In the genomic region with DNA sequence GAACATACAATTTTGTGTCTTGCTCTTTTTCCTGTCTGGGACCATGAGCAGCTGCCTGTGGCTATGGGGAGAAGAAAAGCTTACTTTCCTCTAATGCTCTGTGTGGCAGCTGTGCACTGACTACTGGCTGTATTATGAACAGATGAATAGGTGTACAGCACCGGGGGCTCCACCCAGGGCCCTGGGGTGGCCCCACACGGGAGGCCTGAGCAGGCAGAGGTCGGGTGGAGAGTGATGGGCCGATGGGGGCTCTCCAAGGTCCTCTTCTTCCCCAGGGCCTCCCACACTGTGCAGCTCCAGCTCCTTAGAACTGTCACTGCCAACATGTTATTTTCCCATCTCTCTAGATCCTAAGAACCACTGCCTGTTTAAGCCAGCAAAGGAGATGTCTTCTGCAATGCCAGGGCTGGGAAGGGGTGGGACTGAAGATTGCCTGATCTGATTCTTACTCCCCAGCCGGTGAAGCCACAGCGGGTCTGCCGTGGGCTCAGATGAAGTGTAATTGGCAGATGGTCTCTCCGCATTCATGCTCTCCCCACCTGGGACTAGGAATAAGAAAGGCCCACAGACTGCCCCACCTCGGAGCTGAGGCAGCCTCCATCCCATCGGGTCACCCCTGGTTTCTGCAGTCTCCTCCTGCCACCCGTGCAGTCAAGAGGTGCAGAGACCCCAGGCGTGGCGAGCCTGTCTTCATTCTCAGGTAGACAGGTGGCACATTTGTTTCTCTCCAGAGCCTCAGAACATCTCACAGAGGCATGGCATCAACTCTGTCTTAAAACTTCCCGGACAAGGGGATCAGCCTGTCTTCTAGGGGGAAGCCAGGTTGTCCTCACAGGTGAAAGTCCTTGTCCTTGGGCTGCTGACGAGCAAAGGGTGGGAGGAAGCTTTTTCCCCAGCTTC, we compare ENCODE assay signal across 15 cellular contexts.
DNase-seq lines count a peak whose midpoint lies in the region; ATAC-seq and TF ChIP-seq lines count a peak whose summit lies in the region.
"Had no signal": no experiment of that assay in that cellular context is flagged by ENCODE, and none has a peak within 500 bp of the region (broad histone marks: within the 10 kb centered on the region; RNA-seq: fewer than 3 reads in every experiment).

No MANE protein-coding gene starts in this region.

- no peaks in the 10 kb centered on the region for H3K9me3 Mint-ChIP-seq in stimulated activated memory B cell treated with anti-CD40 and anti-IgM and Interleukin-4, amounts not matched to agents 10 μg/mL and 1 μg/mL and 100 μg/mL, for 72 hours
- H3K9me3 Mint-ChIP-seq in activated naive CD4-positive, alpha-beta T cell treated with anti-CD3 and anti-CD28 coated beads, Interleukin-2, amount 10 ng/mL, durations not matched to agents 7 days and 5 days: no peaks in the 10 kb centered on the region
- H3K9me3 Mint-ChIP-seq: HFFc6 had no signal

- peak; percentile 43 for DNase-seq in right atrium auricular region (ENCODE audit: low spot score)
- no peak for DNase-seq in left ventricle myocardium inferior
- peak; percentile 82 for DNase-seq in esophagus muscularis mucosa (ENCODE audit: extremely low spot score)
- no peak for DNase-seq in activated naive CD4-positive, alpha-beta T cell treated with anti-CD3 and anti-CD28 coated beads, Interleukin-2, amount 10 ng/mL, durations not matched to agents 7 days and 5 days
- DNase-seq in mucosa of gallbladder (ENCODE audit: low spot score): no peak
- no peak for DNase-seq in glomerular visceral epithelial cell (ENCODE audit: extremely low spot score)
- DNase-seq: HFFc6, KG1, NCI-H1048, NCI-H146, NCI-H2081 treated with DMSO at 0.1 percent for 48 hours, NCI-H226, NCI-H526 treated with DMSO at 0.1 percent for 48 hours had no signal

- H3K36me3 Mint-ChIP-seq in stimulated activated memory B cell treated with anti-CD40 and anti-IgM and Interleukin-4, amounts not matched to agents 10 μg/mL and 1 μg/mL and 100 μg/mL, for 72 hours: no peaks in the 10 kb centered on the region
- H3K36me3 Mint-ChIP-seq in activated naive CD4-positive, alpha-beta T cell treated with anti-CD3 and anti-CD28 coated beads, Interleukin-2, amount 10 ng/mL, durations not matched to agents 7 days and 5 days: no peaks in the 10 kb centered on the region

- H3K4me1 ChIP-seq in right atrium auricular region (no peaks in the 10 kb centered on the region), left ventricle myocardium inferior (peaks cover 12% of the 10 kb centered on the region), esophagus muscularis mucosa (peaks cover 13 to 61% (median 40%) of the 10 kb centered on the region in 4 donors)

- TF ChIP-seq EP300 in esophagus muscularis mucosa (IDR thresholded peaks at IDR 0.05): no peak

- H3K4me3 ChIP-seq in right atrium auricular region (no peak overlapping the region), left ventricle myocardium inferior (no peak overlapping the region), esophagus muscularis mucosa (no peak overlapping the region)
- H3K4me3 ChIP-seq: BLaER1 had no signal

- no peaks in the 10 kb centered on the region for H3K4me1 Mint-ChIP-seq in stimulated activated memory B cell treated with anti-CD40 and anti-IgM and Interleukin-4, amounts not matched to agents 10 μg/mL and 1 μg/mL and 100 μg/mL, for 72 hours
- H3K4me1 Mint-ChIP-seq in activated naive CD4-positive, alpha-beta T cell treated with anti-CD3 and anti-CD28 coated beads, Interleukin-2, amount 10 ng/mL, durations not matched to agents 7 days and 5 days: no peaks in the 10 kb centered on the region

- no peak overlapping the region for H3K27ac ChIP-seq in right atrium auricular region
- H3K27ac ChIP-seq in left ventricle myocardium inferior (replicated peaks): no peak overlapping the region
- peak overlapping the region; percentile 57 to 76 (median 72) for H3K27ac ChIP-seq in esophagus muscularis mucosa (replicated peaks in 1 of 4)
- H3K27ac ChIP-seq: BLaER1 had no signal

- H3K4me3 Mint-ChIP-seq in stimulated activated memory B cell treated with anti-CD40 and anti-IgM and Interleukin-4, amounts not matched to agents 10 μg/mL and 1 μg/mL and 100 μg/mL, for 72 hours: no peak overlapping the region
- no peak overlapping the region for H3K4me3 Mint-ChIP-seq in activated naive CD4-positive, alpha-beta T cell treated with anti-CD3 and anti-CD28 coated beads, Interleukin-2, amount 10 ng/mL, durations not matched to agents 7 days and 5 days
- H3K4me3 Mint-ChIP-seq: HFFc6 had no signal

- CTCF ChIA-PET in activated naive CD4-positive, alpha-beta T cell treated with anti-CD3 and anti-CD28 coated beads, Interleukin-2, amount 10 ng/mL, durations not matched to agents 7 days and 5 days (lab: Charles Lee): no interaction called here

- H3K27ac Mint-ChIP-seq in stimulated activated memory B cell treated with anti-CD40 and anti-IgM and Interleukin-4, amounts not matched to agents 10 μg/mL and 1 μg/mL and 100 μg/mL, for 72 hours: no peak overlapping the region
- no peak overlapping the region for H3K27ac Mint-ChIP-seq in activated naive CD4-positive, alpha-beta T cell treated with anti-CD3 and anti-CD28 coated beads, Interleukin-2, amount 10 ng/mL, durations not matched to agents 7 days and 5 days
- H3K27ac Mint-ChIP-seq: HFFc6 had no signal

- TF ChIP-seq CTCF in right atrium auricular region (IDR thresholded peaks at IDR 0.05) (no peak), left ventricle myocardium inferior (IDR thresholded peaks at IDR 0.05; ENCODE audit: borderline replicate concordance) (no peak), esophagus muscularis mucosa (IDR thresholded peaks at IDR 0.05) (no peak)

- TF ChIP-seq POLR2A in esophagus muscularis mucosa (IDR thresholded peaks at IDR 0.05; ENCODE audit: low read depth): no peak

- 74% methylated on average over 9 of the region's 15 CpGs for WGBS in esophagus muscularis mucosa

- peak; percentile 24 for ATAC-seq in stimulated activated memory B cell treated with anti-CD40 and anti-IgM and Interleukin-4, amounts not matched to agents 10 μg/mL and 1 μg/mL and 100 μg/mL, for 72 hours

- H3K9me3 ChIP-seq in right atrium auricular region (no peaks in the 10 kb centered on the region), left ventricle myocardium inferior (replicated peaks) (no peaks in the 10 kb centered on the region), esophagus muscularis mucosa (no peaks in the 10 kb centered on the region)
- H3K9me3 ChIP-seq: BLaER1 had no signal

- H3K27me3 Mint-ChIP-seq in stimulated activated memory B cell treated with anti-CD40 and anti-IgM and Interleukin-4, amounts not matched to agents 10 μg/mL and 1 μg/mL and 100 μg/mL, for 72 hours: peaks cover 23% of the 10 kb centered on the region
- peaks cover 39% of the 10 kb centered on the region for H3K27me3 Mint-ChIP-seq in activated naive CD4-positive, alpha-beta T cell treated with anti-CD3 and anti-CD28 coated beads, Interleukin-2, amount 10 ng/mL, durations not matched to agents 7 days and 5 days

- intact Hi-C loops in left ventricle myocardium inferior (cut with micrococcal nuclease): no loop called here
- intact Hi-C loops in esophagus muscularis mucosa (cut with DNase I): loop anchor here (10.0 kb wide), 1 partner anchor 184 kb away; a partner anchor contains a TSS

- H3K36me3 ChIP-seq in right atrium auricular region (no peaks in the 10 kb centered on the region), left ventricle myocardium inferior (no peaks in the 10 kb centered on the region), esophagus muscularis mucosa (no peaks in the 10 kb centered on the region)
- H3K36me3 ChIP-seq: BLaER1 had no signal

- H3K27me3 ChIP-seq in right atrium auricular region: no peaks in the 10 kb centered on the region
- peaks cover 10% of the 10 kb centered on the region for H3K27me3 ChIP-seq in left ventricle myocardium inferior (ENCODE audit: low read depth)
- H3K27me3 ChIP-seq in esophagus muscularis mucosa: no peaks in the 10 kb centered on the region
- H3K27me3 ChIP-seq: BLaER1 had no signal

Comparison
In these comparisons a context has a peak if more than half of its experiments do, and no peak if none do; other contexts are left out.
1. DNase-seq: peak in right atrium auricular region (single experiment) and esophagus muscularis mucosa (single experiment); none in left ventricle myocardium inferior (single experiment), activated naive CD4-positive, alpha-beta T cell treated with anti-CD3 and anti-CD28 coated beads, Interleukin-2, amount 10 ng/mL, durations not matched to agents 7 days and 5 days (single experiment), mucosa of gallbladder (single experiment) and glomerular visceral epithelial cell (single experiment).
2. H3K27ac ChIP-seq: peak in esophagus muscularis mucosa (4 of 4); none in right atrium auricular region (0 of 2) and left ventricle myocardium inferior (single experiment).